14 cellular contexts compared by ENCODE assay signal in genomic region chr17:69269174-69269998, GRCh38. TPM values are rescaled to one million over a fixed set of nuclear protein-coding genes. Genes with fewer than 3 reads are reported as not detected.
A peak's percentile ranks its signal among the peaks of the same experiment; 100 is the strongest.
DNase-seq lines count a peak whose midpoint lies in the region; ATAC-seq, FAIRE-seq and TF ChIP-seq lines count a peak whose summit lies in the region.
"Had no signal": no experiment of that assay in that cellular context is flagged by ENCODE, and none has a peak within 500 bp of the region (broad histone marks: within the 10 kb centered on the region; RNA-seq: fewer than 3 reads in every experiment).

No MANE protein-coding gene starts in this region.

- TSS peak; percentile 45 for BruUV-seq in endothelial cell of umbilical vein (replicated peaks; lab: Mats Ljungman, UMichigan)

- H3K9me3 Mint-ChIP-seq in activated T-helper 2 cell treated with anti-CD3 and anti-CD28 coated beads, Interferon-gamma antibody, Interleukin-2, Interleukin-4, amounts not matched to agents 10 μg/mL and 5 μg/mL and 100 μg/mL, durations not matched to agents 14 hours and 24 hours and 36 hours, result no peaks in the 10 kb centered on the region
- H3K9me3 Mint-ChIP-seq: activated CD4-positive, alpha-beta memory T cell treated with anti-CD3 and anti-CD28 coated beads, Interleukin-2, amount 10 ng/mL, durations not matched to agents 7 days and 5 days had no signal

- CTCF ChIA-PET in endothelial cell of umbilical vein (lab: Charles Lee), result no interaction called here

- H3K27ac ChIP-seq in endothelial cell of umbilical vein (ENCODE audit: insufficient read depth, low read depth, low read length), result peak overlapping the region; percentile 86

- H4K20me1 ChIP-seq in endothelial cell of umbilical vein (replicated peaks; ENCODE audit: control insufficient read depth, extremely low read depth, insufficient read depth, low read length), result no peaks in the 10 kb centered on the region

- POLR2A ChIA-PET in endothelial cell of umbilical vein (lab: Charles Lee), result no interaction called here

- H3K27me3 Mint-ChIP-seq in activated T-helper 2 cell treated with anti-CD3 and anti-CD28 coated beads, Interferon-gamma antibody, Interleukin-2, Interleukin-4, amounts not matched to agents 10 μg/mL and 5 μg/mL and 100 μg/mL, durations not matched to agents 14 hours and 24 hours and 36 hours (ENCODE audit: low read depth), result no peaks in the 10 kb centered on the region
- H3K27me3 Mint-ChIP-seq: activated CD4-positive, alpha-beta memory T cell treated with anti-CD3 and anti-CD28 coated beads, Interleukin-2, amount 10 ng/mL, durations not matched to agents 7 days and 5 days had no signal

- no peaks in the 10 kb centered on the region for H3K27me3 ChIP-seq in endothelial cell of umbilical vein (ENCODE audit: control insufficient read depth in 2 of 2, insufficient read depth in 2 of 2, low read length in 2 of 2)

- dilution Hi-C loops in endothelial cell of umbilical vein (cut with MboI; ENCODE audit: extremely low pct_ligation_motif_present, low sequenced_read_pairs), result no loop called here

- H3K9me1 ChIP-seq in endothelial cell of umbilical vein (replicated peaks; ENCODE audit: control insufficient read depth, extremely low read depth, insufficient read depth, low read length), result no peaks in the 10 kb centered on the region

- TF ChIP-seq CTCF in endothelial cell of umbilical vein (IDR thresholded peaks at IDR 0.05; ENCODE audit: extremely low read depth in 1 of 2, insufficient read depth in 1 of 2, low read depth in 1 of 2, low read length in 2 of 2), result no peak

- ATAC-seq in HG03045 (IDR thresholded peaks at IDR 0.05; ENCODE audit: unreplicated experiment), result no peak

- intact Hi-C loops in endothelial cell of umbilical vein (cut with micrococcal nuclease), result loop anchor here (1.0 to 5.0 kb wide), 3 partner anchors 57 to 1293 kb away; partner anchors contain the start of gene ABCA5
- intact Hi-C loops in activated T-helper 2 cell treated with anti-CD3 and anti-CD28 coated beads, Interferon-gamma antibody, Interleukin-2, Interleukin-4, amounts not matched to agents 10 μg/mL and 5 μg/mL and 100 μg/mL, durations not matched to agents 14 hours and 24 hours and 36 hours (cut with micrococcal nuclease), result no loop called here

- H3K4me3 ChIP-seq in endothelial cell of umbilical vein (replicated peaks in 1 of 3; ENCODE audit: insufficient read depth in 1 of 3, low read depth in 1 of 3, low read length in 3 of 3), result peak overlapping the region in 1 of 3 experiments; percentile 50

- H3K4me1 ChIP-seq in endothelial cell of umbilical vein (ENCODE audit: control insufficient read depth, extremely low read depth, insufficient read depth, low read length), result peaks cover 29% of the 10 kb centered on the region

- peak; percentile 81 for FAIRE-seq in endothelial cell of umbilical vein (lab: Jason Lieb, UNC)
- no peak for FAIRE-seq in GM12892 (lab: Jason Lieb, UNC)

- peak overlapping the region; percentile 55 for H3K9ac ChIP-seq in endothelial cell of umbilical vein (replicated peaks; ENCODE audit: extremely low read depth, insufficient read depth, low read length)

- peak; percentile 79 for DNase-seq in ELR (ENCODE audit: low read depth)
- DNase-seq in OCI-M1 (lab: John Stamatoyannopoulos, UW), result peak; percentile 35
- DNase-seq in endothelial cell of umbilical vein (ENCODE audit: low read depth, low spot score), result peak; percentile 85
- peak; percentile 6 for DNase-seq in myocyte (ENCODE audit: low read depth)
- DNase-seq in activated T-helper 2 cell treated with anti-CD3 and anti-CD28 coated beads, Interferon-gamma antibody, Interleukin-2, Interleukin-4, amounts not matched to agents 10 μg/mL and 5 μg/mL and 100 μg/mL, durations not matched to agents 14 hours and 24 hours and 36 hours (ENCODE audit: low spot score), result no peak
- no peak for DNase-seq in GM12892 (ENCODE audit: insufficient read length)
- no peak for DNase-seq in SKM-1 (lab: John Stamatoyannopoulos, UW; ENCODE audit: unreplicated experiment)
- DNase-seq: activated CD4-positive, alpha-beta memory T cell treated with anti-CD3 and anti-CD28 coated beads, Interleukin-2, amount 10 ng/mL, durations not matched to agents 7 days and 5 days; COR-L47; NCI-H1092; NCI-H774; occipital lobe; T-helper 2 cell had no signal

- no peak overlapping the region for H3K27ac Mint-ChIP-seq in activated T-helper 2 cell treated with anti-CD3 and anti-CD28 coated beads, Interferon-gamma antibody, Interleukin-2, Interleukin-4, amounts not matched to agents 10 μg/mL and 5 μg/mL and 100 μg/mL, durations not matched to agents 14 hours and 24 hours and 36 hours
- H3K27ac Mint-ChIP-seq: activated CD4-positive, alpha-beta memory T cell treated with anti-CD3 and anti-CD28 coated beads, Interleukin-2, amount 10 ng/mL, durations not matched to agents 7 days and 5 days had no signal

- H3K4me1 Mint-ChIP-seq in activated T-helper 2 cell treated with anti-CD3 and anti-CD28 coated beads, Interferon-gamma antibody, Interleukin-2, Interleukin-4, amounts not matched to agents 10 μg/mL and 5 μg/mL and 100 μg/mL, durations not matched to agents 14 hours and 24 hours and 36 hours (ENCODE audit: low read depth), result peaks cover 4% of the 10 kb centered on the region
- H3K4me1 Mint-ChIP-seq: activated CD4-positive, alpha-beta memory T cell treated with anti-CD3 and anti-CD28 coated beads, Interleukin-2, amount 10 ng/mL, durations not matched to agents 7 days and 5 days had no signal

- H3K4me3 Mint-ChIP-seq in activated T-helper 2 cell treated with anti-CD3 and anti-CD28 coated beads, Interferon-gamma antibody, Interleukin-2, Interleukin-4, amounts not matched to agents 10 μg/mL and 5 μg/mL and 100 μg/mL, durations not matched to agents 14 hours and 24 hours and 36 hours (ENCODE audit: low read depth), result no peak overlapping the region
- H3K4me3 Mint-ChIP-seq: activated CD4-positive, alpha-beta memory T cell treated with anti-CD3 and anti-CD28 coated beads, Interleukin-2, amount 10 ng/mL, durations not matched to agents 7 days and 5 days had no signal

- no peaks in the 10 kb centered on the region for H3K9me3 ChIP-seq in endothelial cell of umbilical vein (replicated peaks; ENCODE audit: control insufficient read depth, insufficient read depth, low read length)

- no peaks in the 10 kb centered on the region for H3K79me2 ChIP-seq in endothelial cell of umbilical vein (ENCODE audit: control insufficient read depth, insufficient read depth, low read length)

- TF ChIP-seq POLR2A in endothelial cell of umbilical vein (IDR thresholded peaks at IDR 0.05; ENCODE audit: low read depth, low read length) (no peak), GM12892 (IDR thresholded peaks at IDR 0.05; ENCODE audit: low read depth, low read length) (no peak)

- no peaks in the 10 kb centered on the region for H3K36me3 ChIP-seq in endothelial cell of umbilical vein (ENCODE audit: control insufficient read depth in 2 of 2, extremely low read depth in 1 of 2, insufficient read depth in 2 of 2, low read length in 2 of 2)

- H3K36me3 Mint-ChIP-seq in activated T-helper 2 cell treated with anti-CD3 and anti-CD28 coated beads, Interferon-gamma antibody, Interleukin-2, Interleukin-4, amounts not matched to agents 10 μg/mL and 5 μg/mL and 100 μg/mL, durations not matched to agents 14 hours and 24 hours and 36 hours (ENCODE audit: low read depth), result no peaks in the 10 kb centered on the region

- H3K4me2 ChIP-seq in endothelial cell of umbilical vein (ENCODE audit: insufficient read depth, low read length), result peak overlapping the region; percentile 74

- peak overlapping the region; percentile 27 for H2AFZ ChIP-seq in endothelial cell of umbilical vein (ENCODE audit: low read depth, low read length)

TF ChIP-seq in endothelial cell of umbilical vein, 7 proteins besides CTCF, POLR2A, EP300 and RAD21 (continues in another document):
- TF ChIP-seq EZH2 (IDR thresholded peaks at IDR 0.05; ENCODE audit: borderline replicate concordance, low read depth, low read length, severe bottlenecking), result no peak
- TF ChIP-seq JUN (IDR thresholded peaks at IDR 0.05; ENCODE audit: borderline replicate concordance, insufficient read depth, insufficient read length, low read depth), result peak; percentile 75
- no peak for TF ChIP-seq MYC (IDR thresholded peaks at IDR 0.05; ENCODE audit: low read depth, low read length)
- TF ChIP-seq POLR2AphosphoS5 (IDR thresholded peaks at IDR 0.05; ENCODE audit: insufficient read depth, low read depth, low read length), result no peak
- peak; percentile 29 for TF ChIP-seq FOS (IDR thresholded peaks at IDR 0.05; ENCODE audit: borderline replicate concordance, insufficient read depth, low read length)
- TF ChIP-seq GATA2 (IDR thresholded peaks at IDR 0.05; ENCODE audit: insufficient read depth, insufficient read length, low read depth, low read length), result peak; percentile 90

RNA-seq across cellular contexts. Expression of gene ABCA10, which starts 40.8 kb away (rescaled TPM):
- 1.7 and 2.1 TPM in 2 replicates for total RNA-seq in endothelial cell of umbilical vein
- polyA plus RNA-seq in endothelial cell of umbilical vein, result 0.22 and 0.41 TPM in 2 replicates
- polyA plus RNA-seq in endothelial cell of umbilical vein (2011; cell fraction: cytosol; rRNA removed), result 0.12 and 0.16 TPM in 2 replicates
- polyA plus RNA-seq in endothelial cell of umbilical vein (2011; cell fraction: nucleus; rRNA removed), result 6.7 and 6.8 TPM in 2 replicates
- polyA plus RNA-seq in endothelial cell of umbilical vein (2012), result 1.00 and 1.8 TPM in 2 replicates
- 2.2 and 5.4 TPM in 2 replicates for polyA minus RNA-seq in endothelial cell of umbilical vein
- polyA minus RNA-seq in endothelial cell of umbilical vein (2011; cell fraction: cytosol; rRNA and poly(A)+ RNA removed), result not detected
- polyA minus RNA-seq in endothelial cell of umbilical vein (2011; cell fraction: nucleus; rRNA and poly(A)+ RNA removed), result 6.2 and 10.2 TPM in 2 replicates
- total RNA-seq in myocyte, result 0.08 TPM in 1 of 2 replicates, not detected in the other
- polyA plus RNA-seq in myocyte (2012), result not detected
- total RNA-seq in activated T-helper 2 cell treated with anti-CD3 and anti-CD28 coated beads, Interferon-gamma antibody, Interleukin-2, Interleukin-4, amounts not matched to agents 10 μg/mL and 5 μg/mL and 100 μg/mL, durations not matched to agents 14 hours and 24 hours and 36 hours, result 0.07 and 0.23 TPM in 2 replicates
- polyA plus RNA-seq in GM12892 (2012; ENCODE audit: missing spikeins), result 3.3 TPM

RNA-seq across cellular contexts. Expression of gene ABCA5, which starts 57.5 kb away (rescaled TPM):
- total RNA-seq in endothelial cell of umbilical vein (23.2 and 25.4 TPM in 2 replicates), myocyte (1.1 and 1.2 TPM in 2 replicates)
- polyA plus RNA-seq in endothelial cell of umbilical vein, result 6.9 and 9.3 TPM in 2 replicates
- polyA plus RNA-seq in endothelial cell of umbilical vein (2011; cell fraction: cytosol; rRNA removed), result 4.5 and 5.9 TPM in 2 replicates
- polyA plus RNA-seq in endothelial cell of umbilical vein (2011; cell fraction: nucleus; rRNA removed), result 51.0 and 58.7 TPM in 2 replicates
- polyA plus RNA-seq in endothelial cell of umbilical vein (2012), result 11.7 and 13.2 TPM in 2 replicates
- 27.3 and 27.6 TPM in 2 replicates for polyA minus RNA-seq in endothelial cell of umbilical vein
- polyA minus RNA-seq in endothelial cell of umbilical vein (2011; cell fraction: cytosol; rRNA and poly(A)+ RNA removed), result 1.0 TPM
- 73.2 and 122 TPM in 2 replicates for polyA minus RNA-seq in endothelial cell of umbilical vein (2011; cell fraction: nucleus; rRNA and poly(A)+ RNA removed)
- polyA plus RNA-seq in myocyte (2012), result 0.30 TPM
- total RNA-seq in activated T-helper 2 cell treated with anti-CD3 and anti-CD28 coated beads, Interferon-gamma antibody, Interleukin-2, Interleukin-4, amounts not matched to agents 10 μg/mL and 5 μg/mL and 100 μg/mL, durations not matched to agents 14 hours and 24 hours and 36 hours, result 11.4 TPM in 2 replicates
- 44.5 TPM for polyA plus RNA-seq in GM12892 (2012; ENCODE audit: missing spikeins)

Comparison
In these comparisons a context has a peak if more than half of its experiments do, and no peak if none do; other contexts are left out.
1. DNase-seq: peak in ELR (single experiment), OCI-M1 (single experiment), endothelial cell of umbilical vein (single experiment) and myocyte (single experiment); none in activated T-helper 2 cell treated with anti-CD3 and anti-CD28 coated beads, Interferon-gamma antibody, Interleukin-2, Interleukin-4, amounts not matched to agents 10 μg/mL and 5 μg/mL and 100 μg/mL, durations not matched to agents 14 hours and 24 hours and 36 hours (single experiment), GM12892 (single experiment) and SKM-1 (single experiment).